ENCODE assay signal across 10 cellular contexts in the genomic region with DNA sequence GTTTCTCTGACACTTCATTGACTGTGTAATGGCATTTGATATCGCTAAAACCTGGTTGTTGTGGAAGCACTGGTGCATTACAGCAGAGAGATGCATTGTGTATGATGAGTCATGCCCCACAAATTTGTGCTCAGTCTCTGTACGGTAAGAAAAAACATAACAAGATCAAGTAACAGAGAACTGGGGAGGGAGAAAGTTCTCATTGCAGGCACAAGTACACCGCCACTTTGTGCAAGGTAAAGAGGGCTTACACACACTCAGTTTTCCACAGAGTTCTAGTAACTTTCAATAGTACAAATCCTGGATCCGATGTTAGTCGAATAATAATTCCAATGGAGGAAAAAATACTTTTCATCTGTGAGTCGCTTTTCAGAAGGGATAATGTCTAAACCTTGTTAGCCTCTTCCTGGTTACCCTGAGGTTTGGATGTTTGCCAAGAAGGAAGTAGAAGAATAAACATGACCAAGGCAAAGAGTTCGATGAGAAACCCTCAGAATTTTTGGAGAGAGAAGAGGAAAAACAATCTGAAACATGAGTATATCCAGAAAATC.
DNase-seq lines count a peak whose midpoint lies in the region; TF ChIP-seq lines count a peak whose summit lies in the region.
"Had no signal": no experiment of that assay in that cellular context is flagged by ENCODE, and none has a peak within 500 bp of the region (broad histone marks: within the 10 kb centered on the region; RNA-seq: fewer than 3 reads in every experiment).

No MANE protein-coding gene starts in this region.

- DNase-seq in NCI-H2196 (lab: John Stamatoyannopoulos, UW; ENCODE audit: unreplicated experiment) (peak; percentile 6), NCI-H2196 treated with DMSO at 0.1 percent for 48 hours (lab: John Stamatoyannopoulos, UW; ENCODE audit: unreplicated experiment) (no peak), RPMI8226 (peak; percentile 21), foreskin fibroblast (peak; percentile 83 to 85), thyroid gland (peak; percentile 36 to 46), cerebellum (ENCODE audit: low spot score) (no peak), GOT3 (lab: John Stamatoyannopoulos, UW) (no peak)
- DNase-seq in activated CD8-positive, alpha-beta memory T cell treated with anti-CD3 and anti-CD28 coated beads, Interleukin-2, amount 50 U/mL, for 4 hours, result no peak
- DNase-seq: AML-193, gastrocnemius medialis had no signal

- H3K4me3 ChIP-seq in foreskin fibroblast (ENCODE audit: low read depth in 1 of 2, low read length in 2 of 2) (no peak overlapping the region), thyroid gland (replicated peaks in 1 of 3) (no peak overlapping the region)
- H3K4me3 ChIP-seq: gastrocnemius medialis had no signal

- no peaks in the 10 kb centered on the region for H3K27me3 ChIP-seq in thyroid gland
- H3K27me3 ChIP-seq: gastrocnemius medialis had no signal

- no peaks in the 10 kb centered on the region for H3K36me3 ChIP-seq in thyroid gland
- H3K36me3 ChIP-seq: gastrocnemius medialis had no signal

- no peaks in the 10 kb centered on the region for H3K9me3 ChIP-seq in thyroid gland
- H3K9me3 ChIP-seq: gastrocnemius medialis had no signal

- H3K27ac ChIP-seq in thyroid gland, result peak overlapping the region; percentile 50 to 67 (median 55)
- H3K27ac ChIP-seq: gastrocnemius medialis had no signal

- TF ChIP-seq POLR2A in thyroid gland (IDR thresholded peaks at IDR 0.05), result no peak

- peaks cover 14 to 26% of the 10 kb centered on the region in 2 donors for H3K4me1 ChIP-seq in thyroid gland
- H3K4me1 ChIP-seq: gastrocnemius medialis had no signal

- TF ChIP-seq CTCF in foreskin fibroblast (IDR thresholded peaks at IDR 0.05; ENCODE audit: low read depth, low read length) (no peak), thyroid gland (IDR thresholded peaks at IDR 0.05) (peak in 1 of 6 experiments; percentile 5)

- 24 to 28% methylated on average over 7 of the region's 7 CpGs for WGBS in thyroid gland, 2 donors

- intact Hi-C loops in thyroid gland (cut with DNase I), result no loop called here

Comparison
In these comparisons a context has a peak if more than half of its experiments do, and no peak if none do; other contexts are left out.
1. DNase-seq: peak in NCI-H2196 (single experiment), RPMI8226 (single experiment), foreskin fibroblast (2 of 2) and thyroid gland (2 of 2); none in NCI-H2196 treated with DMSO at 0.1 percent for 48 hours (single experiment), activated CD8-positive, alpha-beta memory T cell treated with anti-CD3 and anti-CD28 coated beads, Interleukin-2, amount 50 U/mL, for 4 hours (single experiment), cerebellum (single experiment) and GOT3 (single experiment).